21 cellular contexts compared by ENCODE assay signal in genomic region chr2:118698564-118698963, GRCh38.
"Had no signal": no experiment of that assay in that cellular context is flagged by ENCODE, and none has a peak within 500 bp of the region (broad histone marks: within the 10 kb centered on the region; RNA-seq: fewer than 3 reads in every experiment).

No MANE protein-coding gene starts in this region.

- H3K27me3 ChIP-seq: adrenal gland had no signal

- H3K9me3 ChIP-seq: adrenal gland had no signal

- H3K27ac Mint-ChIP-seq: activated CD4-positive, alpha-beta T cell treated with anti-CD3 and anti-CD28 coated beads for 36 hours; activated CD8-positive, alpha-beta T cell treated with anti-CD3 and anti-CD28 coated beads, Interleukin-2, amount 10 ng/mL, durations not matched to agents 7 days and 5 days; activated naive CD8-positive, alpha-beta T cell treated with anti-CD3 and anti-CD28 coated beads, Interleukin-2, amount 10 ng/mL, durations not matched to agents 7 days and 5 days had no signal

- ATAC-seq: activated CD4-positive, alpha-beta T cell treated with anti-CD3 and anti-CD28 coated beads for 36 hours; activated CD8-positive, alpha-beta T cell treated with anti-CD3 and anti-CD28 coated beads, Interleukin-2, amount 10 ng/mL, durations not matched to agents 7 days and 5 days had no signal

- H3K4me3 ChIP-seq: adrenal gland, PC-9, SK-N-MC had no signal

- H3K36me3 ChIP-seq: adrenal gland, WERI-Rb-1 had no signal

- H3K4me3 Mint-ChIP-seq: activated CD4-positive, alpha-beta T cell treated with anti-CD3 and anti-CD28 coated beads for 36 hours; activated CD8-positive, alpha-beta T cell treated with anti-CD3 and anti-CD28 coated beads, Interleukin-2, amount 10 ng/mL, durations not matched to agents 7 days and 5 days; activated naive CD8-positive, alpha-beta T cell treated with anti-CD3 and anti-CD28 coated beads, Interleukin-2, amount 10 ng/mL, durations not matched to agents 7 days and 5 days had no signal

- H3K4me1 ChIP-seq: adrenal gland had no signal

- H3K36me3 Mint-ChIP-seq: activated naive CD8-positive, alpha-beta T cell treated with anti-CD3 and anti-CD28 coated beads, Interleukin-2, amount 10 ng/mL, durations not matched to agents 7 days and 5 days had no signal

- H2AFZ ChIP-seq: PC-9 had no signal

- H3K27ac ChIP-seq: adrenal gland, PC-9, SK-N-MC, WERI-Rb-1 had no signal

- H3K4me1 Mint-ChIP-seq: activated CD4-positive, alpha-beta T cell treated with anti-CD3 and anti-CD28 coated beads for 36 hours; activated naive CD8-positive, alpha-beta T cell treated with anti-CD3 and anti-CD28 coated beads, Interleukin-2, amount 10 ng/mL, durations not matched to agents 7 days and 5 days had no signal

- DNase-seq: activated CD4-positive, alpha-beta T cell treated with anti-CD3 and anti-CD28 coated beads for 36 hours; activated CD8-positive, alpha-beta memory T cell treated with anti-CD3 and anti-CD28 coated beads, Interleukin-2, amount 50 U/mL, for 48 hours; activated CD8-positive, alpha-beta T cell treated with anti-CD3 and anti-CD28 coated beads, Interleukin-2, amount 10 ng/mL, durations not matched to agents 7 days and 5 days; activated naive CD4-positive, alpha-beta T cell treated with anti-CD3 and anti-CD28 coated beads, Interleukin-2, amount 50 U/mL, for 16 hours; activated naive CD8-positive, alpha-beta T cell treated with anti-CD3 and anti-CD28 coated beads, Interleukin-2, amount 10 ng/mL, durations not matched to agents 7 days and 5 days; activated T-cell treated with anti-CD3 and anti-CD28 coated beads, Interleukin-2, amount 50 U/mL, for 1 hour; adrenal gland; anterior cingulate cortex; central memory CD4-positive, alpha-beta T cell; KBM-7; MV-4-11; NCI-H1092 treated with DMSO at 0.1 percent for 48 hours; NCI-H1436; NCI-H1694 treated with DMSO at 0.1 percent for 48 hours; NCI-H2029 treated with DMSO at 0.1 percent for 48 hours; NCI-H446; NCI-H524; PC-9; T-helper 1 cell; WERI-Rb-1 had no signal
